1 cellular context compared by ENCODE assay signal in the genomic region with DNA sequence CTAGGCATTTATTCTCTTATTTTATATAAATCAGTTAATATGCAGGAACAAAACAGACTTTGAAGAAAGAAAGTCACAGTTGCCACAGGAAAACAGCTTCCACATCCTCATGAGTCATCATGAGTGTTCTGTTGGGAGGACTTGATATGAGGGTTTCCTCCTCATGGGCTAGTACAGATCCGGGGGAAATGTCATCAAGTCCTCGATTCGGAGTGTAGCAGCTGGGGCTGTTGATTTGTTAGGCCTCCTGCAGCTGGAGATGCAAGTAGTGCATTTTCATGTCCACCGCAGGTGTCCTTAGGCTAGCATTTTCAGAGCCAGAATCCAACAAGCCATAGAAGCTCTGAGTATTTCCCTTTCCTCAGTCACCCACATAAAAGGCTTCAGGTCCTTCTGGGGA.
A peak's percentile ranks its signal among the peaks of the same experiment; 100 is the strongest.
TF ChIP-seq lines count a peak whose summit lies in the region.

No MANE protein-coding gene starts in this region.

TF ChIP-seq in K562, 482 proteins besides CTCF, POLR2A, EP300 and RAD21 (continued from another document and continues in another):
- TF ChIP-seq, protein P1, sequence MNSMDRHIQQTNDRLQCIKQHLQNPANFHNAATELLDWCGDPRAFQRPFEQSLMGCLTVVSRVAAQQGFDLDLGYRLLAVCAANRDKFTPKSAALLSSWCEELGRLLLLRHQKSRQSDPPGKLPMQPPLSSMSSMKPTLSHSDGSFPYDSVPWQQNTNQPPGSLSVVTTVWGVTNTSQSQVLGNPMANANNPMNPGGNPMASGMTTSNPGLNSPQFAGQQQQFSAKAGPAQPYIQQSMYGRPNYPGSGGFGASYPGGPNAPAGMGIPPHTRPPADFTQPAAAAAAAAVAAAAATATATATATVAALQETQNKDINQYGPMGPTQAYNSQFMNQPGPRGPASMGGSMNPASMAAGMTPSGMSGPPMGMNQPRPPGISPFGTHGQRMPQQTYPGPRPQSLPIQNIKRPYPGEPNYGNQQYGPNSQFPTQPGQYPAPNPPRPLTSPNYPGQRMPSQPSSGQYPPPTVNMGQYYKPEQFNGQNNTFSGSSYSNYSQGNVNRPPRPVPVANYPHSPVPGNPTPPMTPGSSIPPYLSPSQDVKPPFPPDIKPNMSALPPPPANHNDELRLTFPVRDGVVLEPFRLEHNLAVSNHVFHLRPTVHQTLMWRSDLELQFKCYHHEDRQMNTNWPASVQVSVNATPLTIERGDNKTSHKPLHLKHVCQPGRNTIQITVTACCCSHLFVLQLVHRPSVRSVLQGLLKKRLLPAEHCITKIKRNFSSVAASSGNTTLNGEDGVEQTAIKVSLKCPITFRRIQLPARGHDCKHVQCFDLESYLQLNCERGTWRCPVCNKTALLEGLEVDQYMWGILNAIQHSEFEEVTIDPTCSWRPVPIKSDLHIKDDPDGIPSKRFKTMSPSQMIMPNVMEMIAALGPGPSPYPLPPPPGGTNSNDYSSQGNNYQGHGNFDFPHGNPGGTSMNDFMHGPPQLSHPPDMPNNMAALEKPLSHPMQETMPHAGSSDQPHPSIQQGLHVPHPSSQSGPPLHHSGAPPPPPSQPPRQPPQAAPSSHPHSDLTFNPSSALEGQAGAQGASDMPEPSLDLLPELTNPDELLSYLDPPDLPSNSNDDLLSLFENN (IDR thresholded peaks at IDR 0.05; ENCODE audit: low read depth in 2 of 2, low read length in 2 of 2) = peak in 1 of 2 experiments; percentile 62; a peak in 1 of 4 replicates
- TF ChIP-seq EP400 (IDR thresholded peaks at IDR 0.05) = peak; percentile 40; the same call in 1 of the 2 replicates
- peak; percentile 67 for TF ChIP-seq SMARCC2 (IDR thresholded peaks at IDR 0.05; ENCODE audit: low read depth)
- TF ChIP-seq ATF7 (IDR thresholded peaks at IDR 0.05) = peak; percentile 22; the same call in 1 of the 2 replicates
- peak; percentile 44; the same call in 1 of the 2 replicates for TF ChIP-seq PML (IDR thresholded peaks at IDR 0.05; ENCODE audit: low read length)
- TF ChIP-seq ZNF76 (CRISPR knock-in tag; IDR thresholded peaks at IDR 0.05; ENCODE audit: borderline replicate concordance) = no peak
- no peak for TF ChIP-seq NONO (IDR thresholded peaks at IDR 0.05; ENCODE audit: low read depth in 2 of 2, low read length in 1 of 2)
- TF ChIP-seq SNRNP70 (optimal IDR thresholded peaks at IDR 0.05; ENCODE audit: low read depth, low read length) = no peak
- TF ChIP-seq SMARCA4 (IDR thresholded peaks at IDR 0.05) = peak; percentile 89
- TF ChIP-seq, protein P2, sequence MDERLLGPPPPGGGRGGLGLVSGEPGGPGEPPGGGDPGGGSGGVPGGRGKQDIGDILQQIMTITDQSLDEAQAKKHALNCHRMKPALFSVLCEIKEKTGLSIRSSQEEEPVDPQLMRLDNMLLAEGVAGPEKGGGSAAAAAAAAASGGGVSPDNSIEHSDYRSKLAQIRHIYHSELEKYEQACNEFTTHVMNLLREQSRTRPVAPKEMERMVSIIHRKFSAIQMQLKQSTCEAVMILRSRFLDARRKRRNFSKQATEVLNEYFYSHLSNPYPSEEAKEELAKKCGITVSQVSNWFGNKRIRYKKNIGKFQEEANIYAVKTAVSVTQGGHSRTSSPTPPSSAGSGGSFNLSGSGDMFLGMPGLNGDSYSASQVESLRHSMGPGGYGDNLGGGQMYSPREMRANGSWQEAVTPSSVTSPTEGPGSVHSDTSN (CRISPR knock-in tag; IDR thresholded peaks at IDR 0.05; ENCODE audit: low read depth) = no peak
- TF ChIP-seq, protein P2 (tag; conservative IDR thresholded peaks at IDR 0.05; ENCODE audit: low read depth) = peak; percentile 73
- TF ChIP-seq MTA1 (IDR thresholded peaks at IDR 0.05; ENCODE audit: borderline replicate concordance) = no peak
- peak; percentile 84 for TF ChIP-seq JUN (IDR thresholded peaks at IDR 0.05; ENCODE audit: borderline replicate concordance, low read depth, low read length)
- TF ChIP-seq JUN (CRISPR knock-in tag; IDR thresholded peaks at IDR 0.05; ENCODE audit: borderline replicate concordance) = no peak
- TF ChIP-seq, protein P3, sequence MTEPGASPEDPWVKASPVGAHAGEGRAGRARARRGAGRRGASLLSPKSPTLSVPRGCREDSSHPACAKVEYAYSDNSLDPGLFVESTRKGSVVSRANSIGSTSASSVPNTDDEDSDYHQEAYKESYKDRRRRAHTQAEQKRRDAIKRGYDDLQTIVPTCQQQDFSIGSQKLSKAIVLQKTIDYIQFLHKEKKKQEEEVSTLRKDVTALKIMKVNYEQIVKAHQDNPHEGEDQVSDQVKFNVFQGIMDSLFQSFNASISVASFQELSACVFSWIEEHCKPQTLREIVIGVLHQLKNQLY (CRISPR knock-in tag; conservative IDR thresholded peaks at IDR 0.05) = no peak
- no peak for TF ChIP-seq MED1 (CRISPR knock-in tag; IDR thresholded peaks at IDR 0.05; ENCODE audit: borderline replicate concordance)
- TF ChIP-seq NR2C2 (CRISPR knock-in tag; IDR thresholded peaks at IDR 0.05) = no peak
- peak; percentile 94 for TF ChIP-seq NR2C2 (tag; IDR thresholded peaks at IDR 0.05)
- peak; percentile 45; the same call in 1 of the 2 replicates for TF ChIP-seq FOXM1 (IDR thresholded peaks at IDR 0.05; ENCODE audit: low read depth)
- no peak for TF ChIP-seq FOXM1 (CRISPR knock-in tag; IDR thresholded peaks at IDR 0.05; ENCODE audit: low read depth)
- TF ChIP-seq, protein P4, sequence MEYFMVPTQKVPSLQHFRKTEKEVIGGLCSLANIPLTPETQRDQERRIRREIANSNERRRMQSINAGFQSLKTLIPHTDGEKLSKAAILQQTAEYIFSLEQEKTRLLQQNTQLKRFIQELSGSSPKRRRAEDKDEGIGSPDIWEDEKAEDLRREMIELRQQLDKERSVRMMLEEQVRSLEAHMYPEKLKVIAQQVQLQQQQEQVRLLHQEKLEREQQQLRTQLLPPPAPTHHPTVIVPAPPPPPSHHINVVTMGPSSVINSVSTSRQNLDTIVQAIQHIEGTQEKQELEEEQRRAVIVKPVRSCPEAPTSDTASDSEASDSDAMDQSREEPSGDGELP (CRISPR knock-in tag; IDR thresholded peaks at IDR 0.05; ENCODE audit: borderline replicate concordance) = peak; percentile 78
- TF ChIP-seq CSDE1 (IDR thresholded peaks at IDR 0.05) = no peak
- TF ChIP-seq, protein P5, sequence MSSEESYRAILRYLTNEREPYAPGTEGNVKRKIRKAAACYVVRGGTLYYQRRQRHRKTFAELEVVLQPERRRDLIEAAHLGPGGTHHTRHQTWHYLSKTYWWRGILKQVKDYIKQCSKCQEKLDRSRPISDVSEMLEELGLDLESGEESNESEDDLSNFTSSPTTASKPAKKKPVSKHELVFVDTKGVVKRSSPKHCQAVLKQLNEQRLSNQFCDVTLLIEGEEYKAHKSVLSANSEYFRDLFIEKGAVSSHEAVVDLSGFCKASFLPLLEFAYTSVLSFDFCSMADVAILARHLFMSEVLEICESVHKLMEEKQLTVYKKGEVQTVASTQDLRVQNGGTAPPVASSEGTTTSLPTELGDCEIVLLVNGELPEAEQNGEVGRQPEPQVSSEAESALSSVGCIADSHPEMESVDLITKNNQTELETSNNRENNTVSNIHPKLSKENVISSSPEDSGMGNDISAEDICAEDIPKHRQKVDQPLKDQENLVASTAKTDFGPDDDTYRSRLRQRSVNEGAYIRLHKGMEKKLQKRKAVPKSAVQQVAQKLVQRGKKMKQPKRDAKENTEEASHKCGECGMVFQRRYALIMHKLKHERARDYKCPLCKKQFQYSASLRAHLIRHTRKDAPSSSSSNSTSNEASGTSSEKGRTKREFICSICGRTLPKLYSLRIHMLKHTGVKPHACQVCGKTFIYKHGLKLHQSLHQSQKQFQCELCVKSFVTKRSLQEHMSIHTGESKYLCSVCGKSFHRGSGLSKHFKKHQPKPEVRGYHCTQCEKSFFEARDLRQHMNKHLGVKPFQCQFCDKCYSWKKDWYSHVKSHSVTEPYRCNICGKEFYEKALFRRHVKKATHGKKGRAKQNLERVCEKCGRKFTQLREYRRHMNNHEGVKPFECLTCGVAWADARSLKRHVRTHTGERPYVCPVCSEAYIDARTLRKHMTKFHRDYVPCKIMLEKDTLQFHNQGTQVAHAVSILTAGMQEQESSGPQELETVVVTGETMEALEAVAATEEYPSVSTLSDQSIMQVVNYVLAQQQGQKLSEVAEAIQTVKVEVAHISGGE (CRISPR knock-in tag; IDR thresholded peaks at IDR 0.05) = peak in 1 of 3 experiments; percentile 87; a peak in 2 of 6 replicates
- TF ChIP-seq, protein P6, sequence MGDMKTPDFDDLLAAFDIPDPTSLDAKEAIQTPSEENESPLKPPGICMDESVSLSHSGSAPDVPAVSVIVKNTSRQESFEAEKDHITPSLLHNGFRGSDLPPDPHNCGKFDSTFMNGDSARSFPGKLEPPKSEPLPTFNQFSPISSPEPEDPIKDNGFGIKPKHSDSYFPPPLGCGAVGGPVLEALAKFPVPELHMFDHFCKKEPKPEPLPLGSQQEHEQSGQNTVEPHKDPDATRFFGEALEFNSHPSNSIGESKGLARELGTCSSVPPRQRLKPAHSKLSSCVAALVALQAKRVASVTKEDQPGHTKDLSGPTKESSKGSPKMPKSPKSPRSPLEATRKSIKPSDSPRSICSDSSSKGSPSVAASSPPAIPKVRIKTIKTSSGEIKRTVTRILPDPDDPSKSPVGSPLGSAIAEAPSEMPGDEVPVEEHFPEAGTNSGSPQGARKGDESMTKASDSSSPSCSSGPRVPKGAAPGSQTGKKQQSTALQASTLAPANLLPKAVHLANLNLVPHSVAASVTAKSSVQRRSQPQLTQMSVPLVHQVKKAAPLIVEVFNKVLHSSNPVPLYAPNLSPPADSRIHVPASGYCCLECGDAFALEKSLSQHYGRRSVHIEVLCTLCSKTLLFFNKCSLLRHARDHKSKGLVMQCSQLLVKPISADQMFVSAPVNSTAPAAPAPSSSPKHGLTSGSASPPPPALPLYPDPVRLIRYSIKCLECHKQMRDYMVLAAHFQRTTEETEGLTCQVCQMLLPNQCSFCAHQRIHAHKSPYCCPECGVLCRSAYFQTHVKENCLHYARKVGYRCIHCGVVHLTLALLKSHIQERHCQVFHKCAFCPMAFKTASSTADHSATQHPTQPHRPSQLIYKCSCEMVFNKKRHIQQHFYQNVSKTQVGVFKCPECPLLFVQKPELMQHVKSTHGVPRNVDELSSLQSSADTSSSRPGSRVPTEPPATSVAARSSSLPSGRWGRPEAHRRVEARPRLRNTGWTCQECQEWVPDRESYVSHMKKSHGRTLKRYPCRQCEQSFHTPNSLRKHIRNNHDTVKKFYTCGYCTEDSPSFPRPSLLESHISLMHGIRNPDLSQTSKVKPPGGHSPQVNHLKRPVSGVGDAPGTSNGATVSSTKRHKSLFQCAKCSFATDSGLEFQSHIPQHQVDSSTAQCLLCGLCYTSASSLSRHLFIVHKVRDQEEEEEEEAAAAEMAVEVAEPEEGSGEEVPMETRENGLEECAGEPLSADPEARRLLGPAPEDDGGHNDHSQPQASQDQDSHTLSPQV (IDR thresholded peaks at IDR 0.05) = peak; percentile 51
- TF ChIP-seq NFE2 (IDR thresholded peaks at IDR 0.05; ENCODE audit: low read depth) = peak; percentile 88
- TF ChIP-seq FIP1L1 (IDR thresholded peaks at IDR 0.05; ENCODE audit: low read depth, low read length, poor library complexity, severe bottlenecking) = no peak
- TF ChIP-seq GATA2 (CRISPR knock-in tag; IDR thresholded peaks at IDR 0.05) = peak; percentile 30; the same call in 1 of the 2 replicates
- TF ChIP-seq ETV5 (CRISPR knock-in tag; IDR thresholded peaks at IDR 0.05; ENCODE audit: low read depth) = peak; percentile 43; the same call in 1 of the 2 replicates
- peak; percentile 95 for TF ChIP-seq JUND (IDR thresholded peaks at IDR 0.05; ENCODE audit: borderline replicate concordance, low read depth, low read length)
- peak; percentile 90 for TF ChIP-seq JUND (tag; IDR thresholded peaks at IDR 0.05; ENCODE audit: borderline replicate concordance, low read depth, low read length)
- TF ChIP-seq TCF3 (CRISPR knock-in tag; IDR thresholded peaks at IDR 0.05) = peak; percentile 79
- TF ChIP-seq EGR1 (conservative IDR thresholded peaks at IDR 0.05) = no peak
- TF ChIP-seq TEAD1 (CRISPR knock-in tag; IDR thresholded peaks at IDR 0.05) = 0 out of 4 replicates have a peak, but pooled peaks of 1 of the 2 experiments have one; percentile 8
- TF ChIP-seq, protein P7, sequence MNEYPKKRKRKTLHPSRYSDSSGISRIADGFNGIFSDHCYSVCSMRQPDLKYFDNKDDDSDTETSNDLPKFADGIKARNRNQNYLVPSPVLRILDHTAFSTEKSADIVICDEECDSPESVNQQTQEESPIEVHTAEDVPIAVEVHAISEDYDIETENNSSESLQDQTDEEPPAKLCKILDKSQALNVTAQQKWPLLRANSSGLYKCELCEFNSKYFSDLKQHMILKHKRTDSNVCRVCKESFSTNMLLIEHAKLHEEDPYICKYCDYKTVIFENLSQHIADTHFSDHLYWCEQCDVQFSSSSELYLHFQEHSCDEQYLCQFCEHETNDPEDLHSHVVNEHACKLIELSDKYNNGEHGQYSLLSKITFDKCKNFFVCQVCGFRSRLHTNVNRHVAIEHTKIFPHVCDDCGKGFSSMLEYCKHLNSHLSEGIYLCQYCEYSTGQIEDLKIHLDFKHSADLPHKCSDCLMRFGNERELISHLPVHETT (CRISPR knock-in tag; conservative IDR thresholded peaks at IDR 0.05 in 1 of 2, IDR thresholded peaks at IDR 0.05 in 1 of 2) = peak in 1 of 2 experiments; percentile 78; a peak in 2 of 4 replicates
- no peak for TF ChIP-seq ZNF778 (CRISPR knock-in tag; IDR thresholded peaks at IDR 0.05)
- TF ChIP-seq DACH1 (IDR thresholded peaks at IDR 0.05; ENCODE audit: partially characterized antibody) = peak; percentile 10
- peak; percentile 43; the same call in 1 of the 2 replicates for TF ChIP-seq LEF1 (IDR thresholded peaks at IDR 0.05)
- no peak for TF ChIP-seq ARNT (IDR thresholded peaks at IDR 0.05)
- TF ChIP-seq MTA3 (IDR thresholded peaks at IDR 0.05; ENCODE audit: borderline replicate concordance) = no peak
- 0 out of 2 replicates have a peak, but pooled peaks have one; percentile 50 for TF ChIP-seq ZKSCAN8 (CRISPR knock-in tag; IDR thresholded peaks at IDR 0.05)
- TF ChIP-seq ZFX (CRISPR knock-in tag; IDR thresholded peaks at IDR 0.05) = peak; percentile 24; the same call in 1 of the 2 replicates
- TF ChIP-seq, protein P8, sequence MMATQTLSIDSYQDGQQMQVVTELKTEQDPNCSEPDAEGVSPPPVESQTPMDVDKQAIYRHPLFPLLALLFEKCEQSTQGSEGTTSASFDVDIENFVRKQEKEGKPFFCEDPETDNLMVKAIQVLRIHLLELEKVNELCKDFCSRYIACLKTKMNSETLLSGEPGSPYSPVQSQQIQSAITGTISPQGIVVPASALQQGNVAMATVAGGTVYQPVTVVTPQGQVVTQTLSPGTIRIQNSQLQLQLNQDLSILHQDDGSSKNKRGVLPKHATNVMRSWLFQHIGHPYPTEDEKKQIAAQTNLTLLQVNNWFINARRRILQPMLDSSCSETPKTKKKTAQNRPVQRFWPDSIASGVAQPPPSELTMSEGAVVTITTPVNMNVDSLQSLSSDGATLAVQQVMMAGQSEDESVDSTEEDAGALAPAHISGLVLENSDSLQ (IDR thresholded peaks at IDR 0.05) = peak; percentile 17; the same call in 1 of the 2 replicates
- peak; percentile 58 to 75; a peak in 3 of 4 replicates for TF ChIP-seq FOXK2 (conservative IDR thresholded peaks at IDR 0.05 in 1 of 2, IDR thresholded peaks at IDR 0.05 in 1 of 2; ENCODE audit: low read depth in 2 of 2)
- TF ChIP-seq ZNF584 (CRISPR knock-in tag; IDR thresholded peaks at IDR 0.05; ENCODE audit: low read depth) = no peak
- no peak for TF ChIP-seq FOXA1 (IDR thresholded peaks at IDR 0.05; ENCODE audit: borderline replicate concordance)
- peak; percentile 87 to 92 for TF ChIP-seq TRIM24 (IDR thresholded peaks at IDR 0.05)
